26 cellular contexts compared by ENCODE assay signal in the genomic region with DNA sequence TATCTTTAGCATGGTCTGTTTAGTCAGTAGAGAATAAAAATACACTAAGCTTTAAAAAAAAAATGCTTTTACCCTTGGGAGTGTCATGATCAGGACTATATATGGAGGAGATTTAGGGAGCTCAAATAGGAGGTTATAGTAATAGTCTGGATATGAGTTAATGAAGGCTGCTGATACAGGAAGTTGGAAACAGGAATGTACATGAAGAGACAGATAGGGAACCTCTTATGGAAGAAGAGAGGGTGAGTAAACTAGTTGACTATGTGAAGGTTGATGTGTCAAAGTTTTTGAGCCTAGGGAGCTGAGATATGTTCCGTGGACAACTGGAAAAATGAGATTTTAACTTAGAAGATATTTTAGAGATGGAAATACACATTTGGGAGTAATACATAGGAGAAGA.
"Had no signal": no experiment of that assay in that cellular context is flagged by ENCODE, and none has a peak within 500 bp of the region (broad histone marks: within the 10 kb centered on the region; RNA-seq: fewer than 3 reads in every experiment).

No MANE protein-coding gene starts in this region.

- H3K27me3 ChIP-seq: adrenal gland, neutrophil, right lobe of liver, testis had no signal

- H3K36me3 ChIP-seq: adrenal gland, left ventricle myocardium inferior, neutrophil, right lobe of liver had no signal

- H3K4me1 Mint-ChIP-seq: activated CD4-positive, alpha-beta T cell treated with anti-CD3 and anti-CD28 coated beads for 36 hours; activated CD8-positive, alpha-beta memory T cell treated with anti-CD3 and anti-CD28 coated beads, Interleukin-2, amount 10 ng/mL, durations not matched to agents 7 days and 5 days; naive B cell had no signal

- H3K36me3 Mint-ChIP-seq: activated CD8-positive, alpha-beta memory T cell treated with anti-CD3 and anti-CD28 coated beads, Interleukin-2, amount 10 ng/mL, durations not matched to agents 7 days and 5 days; activated naive CD8-positive, alpha-beta T cell; naive B cell had no signal

- H3K4me1 ChIP-seq: adrenal gland had no signal

- H3K27me3 Mint-ChIP-seq: activated CD4-positive, alpha-beta T cell treated with anti-CD3 and anti-CD28 coated beads for 36 hours; activated CD8-positive, alpha-beta memory T cell treated with anti-CD3 and anti-CD28 coated beads, Interleukin-2, amount 10 ng/mL, durations not matched to agents 7 days and 5 days; activated naive CD8-positive, alpha-beta T cell; effector memory CD8-positive, alpha-beta T cell had no signal

- DNase-seq: activated CD4-positive, alpha-beta T cell treated with anti-CD3 and anti-CD28 coated beads for 36 hours; activated CD4-positive, CD25-positive, alpha-beta regulatory T cell; activated CD8-positive, alpha-beta memory T cell treated with anti-CD3 and anti-CD28 coated beads, Interleukin-2, amount 10 ng/mL, durations not matched to agents 7 days and 5 days; activated CD8-positive, alpha-beta T cell treated with anti-CD3 and anti-CD28 coated beads, Interleukin-2, amount 10 ng/mL, durations not matched to agents 7 days and 5 days; activated T-cell treated with anti-CD3 and anti-CD28 coated beads, Interleukin-2, amount 50 U/mL, for 48 hours; adrenal gland; cerebellar nuclear complex; cortex of kidney; effector memory CD8-positive, alpha-beta T cell; head of caudate nucleus; hippocampal formation; kidney glomerular epithelial cell; left ventricle myocardium inferior; naive B cell; nephron progenitor cell; right lobe of liver; stimulated activated CD4-positive, alpha-beta T cell treated with anti-CD3 and anti-CD28 coated beads, Interleukin-12 subunit alpha, Interleukin-12 subunit beta, amount 100 ng/mL, for 4 hours; stimulated activated CD4-positive, alpha-beta T cell treated with anti-CD3 and anti-CD28 coated beads, Interleukin-4, amount 100 ng/mL, for 1 hour; stimulated activated naive CD8-positive, alpha-beta T cell treated with anti-CD3 and anti-CD28 coated beads, Interleukin-15, Interleukin-2, amounts not matched to agents 100 U/mL and 50 U/mL, for 24 hours; T-helper 1 cell had no signal

- H3K9me3 ChIP-seq: adrenal gland, left ventricle myocardium inferior, neutrophil, right lobe of liver, testis had no signal

- H3K27ac ChIP-seq: adrenal gland, left ventricle myocardium inferior, neutrophil, right lobe of liver, testis had no signal

- ATAC-seq: activated CD4-positive, alpha-beta T cell treated with anti-CD3 and anti-CD28 coated beads for 36 hours; activated CD8-positive, alpha-beta memory T cell treated with anti-CD3 and anti-CD28 coated beads, Interleukin-2, amount 10 ng/mL, durations not matched to agents 7 days and 5 days; activated CD8-positive, alpha-beta T cell treated with anti-CD3 and anti-CD28 coated beads, Interleukin-2, amount 10 ng/mL, durations not matched to agents 7 days and 5 days; effector memory CD8-positive, alpha-beta T cell; stimulated activated naive CD8-positive, alpha-beta T cell treated with anti-CD3 and anti-CD28 coated beads, Interleukin-15, Interleukin-2, amounts not matched to agents 100 U/mL and 50 U/mL, for 24 hours had no signal

- H3K9me3 Mint-ChIP-seq: nephron progenitor cell had no signal

- H3K4me3 Mint-ChIP-seq: activated CD4-positive, alpha-beta T cell treated with anti-CD3 and anti-CD28 coated beads for 36 hours; activated CD8-positive, alpha-beta memory T cell treated with anti-CD3 and anti-CD28 coated beads, Interleukin-2, amount 10 ng/mL, durations not matched to agents 7 days and 5 days; activated CD8-positive, alpha-beta T cell treated with anti-CD3 and anti-CD28 coated beads, Interleukin-2, amount 10 ng/mL, durations not matched to agents 7 days and 5 days; activated naive CD8-positive, alpha-beta T cell; effector memory CD8-positive, alpha-beta T cell; naive B cell; nephron progenitor cell; T-helper 2 cell treated with Interferon-gamma antibody and Interleukin-4, amounts not matched to agents 5 μg/mL and 100 μg/mL, for 36 hours had no signal

- H3K4me3 ChIP-seq: adrenal gland, left ventricle myocardium inferior, lung, right lobe of liver, testis had no signal

- H3K27ac Mint-ChIP-seq: activated CD4-positive, alpha-beta T cell treated with anti-CD3 and anti-CD28 coated beads for 36 hours; activated CD8-positive, alpha-beta memory T cell treated with anti-CD3 and anti-CD28 coated beads, Interleukin-2, amount 10 ng/mL, durations not matched to agents 7 days and 5 days; activated CD8-positive, alpha-beta T cell treated with anti-CD3 and anti-CD28 coated beads, Interleukin-2, amount 10 ng/mL, durations not matched to agents 7 days and 5 days; activated naive CD8-positive, alpha-beta T cell; activated T-helper 2 cell treated with anti-CD3 and anti-CD28 coated beads, Interferon-gamma antibody, Interleukin-2, Interleukin-4, amounts not matched to agents 10 μg/mL and 5 μg/mL and 100 μg/mL, durations not matched to agents 14 hours and 24 hours and 36 hours; effector memory CD8-positive, alpha-beta T cell; naive B cell; nephron progenitor cell; T-helper 2 cell treated with Interferon-gamma antibody and Interleukin-4, amounts not matched to agents 5 μg/mL and 100 μg/mL, for 36 hours had no signal
